Comparison of ENCODE assay signal across 7 cellular contexts in genomic region chr1:219042769-219043168, GRCh38.
"Had no signal": no experiment of that assay in that cellular context is flagged by ENCODE, and none has a peak within 500 bp of the region (broad histone marks: within the 10 kb centered on the region; RNA-seq: fewer than 3 reads in every experiment).

No MANE protein-coding gene starts in this region.

- H3K9ac ChIP-seq: GM23248, KMS-11 had no signal

- H3K27ac ChIP-seq: GM23248, KMS-11 had no signal

- H3K4me3 ChIP-seq: GM23248 had no signal

- DNase-seq: GM23248, GOT3, H7, HCEC 1CT, IMR-90, KBM-7 had no signal
